Comparison of ENCODE assay signal across 20 cellular contexts in the genomic region with DNA sequence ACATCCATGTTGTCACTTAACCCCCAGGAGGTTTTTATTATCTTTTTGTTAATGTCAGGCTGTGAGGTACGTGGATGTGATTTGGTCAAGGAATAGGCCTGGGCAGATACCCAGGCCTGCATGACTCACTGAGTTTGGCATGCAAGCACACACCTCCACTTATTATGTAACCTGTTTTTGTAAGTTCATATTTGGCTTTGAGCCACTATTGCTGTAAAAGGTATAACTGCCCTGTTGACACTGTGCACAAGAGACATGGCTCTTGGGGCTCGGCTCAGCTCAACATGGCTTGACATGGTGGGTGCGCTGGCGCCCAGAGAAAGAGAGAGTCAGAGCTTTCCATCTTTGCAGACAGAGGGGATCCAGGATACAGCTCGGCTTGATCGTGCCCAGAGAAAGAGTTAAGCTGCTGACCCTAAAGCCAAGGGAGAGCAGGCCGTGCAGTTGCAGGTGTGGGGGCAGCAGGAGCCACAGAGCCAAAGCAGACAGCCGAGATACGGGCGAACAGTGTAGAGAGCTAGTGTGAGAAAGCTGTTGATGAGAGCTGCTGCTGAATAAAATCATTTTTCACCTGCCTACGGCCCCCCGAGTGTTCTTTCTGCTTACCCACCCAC.
A peak's percentile ranks its signal among the peaks of the same experiment; 100 is the strongest.
DNase-seq lines count a peak whose midpoint lies in the region; ATAC-seq and TF ChIP-seq lines count a peak whose summit lies in the region.
"Had no signal": no experiment of that assay in that cellular context is flagged by ENCODE, and none has a peak within 500 bp of the region (broad histone marks: within the 10 kb centered on the region; RNA-seq: fewer than 3 reads in every experiment).

No MANE protein-coding gene starts in this region.

- in situ Hi-C loops in transverse colon (cut with MboI; ENCODE audit: low pct_ligation_motif_present in 1 of 4, low pct_unique_long_range_greater_than_20kb in 1 of 4, low sequenced_read_pairs in 3 of 4), result no loop called here

- CTCF ChIA-PET in MCF 10A (lab: Yijun Ruan, JAX), result interaction anchor here (1.1 to 2.8 kb wide), 2 partner anchors 11 to 17 kb away, joined by 4 to 12 read pairs; no protein-coding TSS in a partner anchor

- H3K27me3 Mint-ChIP-seq in MCF 10A (ENCODE audit: insufficient read depth, unreplicated experiment), result peaks cover 6% of the 10 kb centered on the region
- no peaks in the 10 kb centered on the region for H3K27me3 Mint-ChIP-seq in effector memory CD8-positive, alpha-beta T cell
- H3K27me3 Mint-ChIP-seq: activated naive CD8-positive, alpha-beta T cell had no signal

- BruUV-seq in MCF 10A (replicated peaks; lab: Mats Ljungman, UMichigan), result no TSS peak

- peak; percentile 15 for DNase-seq in DMS153 (lab: John Stamatoyannopoulos, UW)
- DNase-seq in DMS153 treated with DMSO at 0.1 percent for 48 hours (lab: John Stamatoyannopoulos, UW; ENCODE audit: unreplicated experiment), result no peak
- DNase-seq in MCF 10A (ENCODE audit: unreplicated experiment), result peak; percentile 83
- no peak for DNase-seq in left lobe of liver (ENCODE audit: low spot score)
- peak; percentile 30 for DNase-seq in transverse colon
- no peak for DNase-seq in CD1c-positive myeloid dendritic cell (ENCODE audit: extremely low spot score)
- no peak for DNase-seq in effector memory CD8-positive, alpha-beta T cell
- no peak for DNase-seq in sigmoid colon
- DNase-seq: activated CD4-positive, alpha-beta T cell treated with anti-CD3 and anti-CD28 coated beads for 48 hours; central memory CD4-positive, alpha-beta T cell; GM23248; mesendoderm; MM.1S; NCI-H2029 treated with DMSO at 0.1 percent for 48 hours; NK-92 treated with Interleukin-12 subunit alpha and Interleukin-12 subunit beta, amount 100 ng/mL, for 24 hours; stimulated activated CD4-positive, alpha-beta T cell treated with anti-CD3 and anti-CD28 coated beads, Interleukin-4, amount 100 ng/mL, for 1 hour; T-helper 9 cell had no signal

- H3K27me3 ChIP-seq in transverse colon, result no peaks in the 10 kb centered on the region
- H3K27me3 ChIP-seq in sigmoid colon, result no peaks in the 10 kb centered on the region

- peak; percentile 36 for ATAC-seq in left lobe of liver
- no peak for ATAC-seq in effector memory CD8-positive, alpha-beta T cell (replicated peaks)

- no peaks in the 10 kb centered on the region for H3K36me3 Mint-ChIP-seq in MCF 10A (ENCODE audit: insufficient read depth, unreplicated experiment)
- H3K36me3 Mint-ChIP-seq in effector memory CD8-positive, alpha-beta T cell (ENCODE audit: insufficient read depth), result no peaks in the 10 kb centered on the region
- H3K36me3 Mint-ChIP-seq: activated naive CD8-positive, alpha-beta T cell; CD14-positive monocyte had no signal

- POLR2A ChIA-PET in MCF 10A (lab: Yijun Ruan, JAX), result interaction anchor here (0.6 to 2.0 kb wide), 4 partner anchors 11 to 172 kb away, joined by 3 to 6 read pairs (median 4); no protein-coding TSS in a partner anchor

- H3K9me3 Mint-ChIP-seq in MCF 10A (ENCODE audit: unreplicated experiment), result no peaks in the 10 kb centered on the region
- peaks cover 2 to 8% of the 10 kb centered on the region in 2 donors for H3K9me3 Mint-ChIP-seq in effector memory CD8-positive, alpha-beta T cell

- 0 to 78% methylated on average over 1 to 12 of the region's 12 CpGs for WGBS in transverse colon (ENCODE audit: low coverage in 1 of 2), 2 donors
- 80 to 84% methylated on average over 12 of the region's 12 CpGs for WGBS in sigmoid colon, 2 donors

- H3K4me1 Mint-ChIP-seq in MCF 10A (ENCODE audit: insufficient read depth, unreplicated experiment), result no peaks in the 10 kb centered on the region
- peaks cover 0 to 2% of the 10 kb centered on the region in 2 donors for H3K4me1 Mint-ChIP-seq in effector memory CD8-positive, alpha-beta T cell (ENCODE audit: low read depth in 2 of 2)
- H3K4me1 Mint-ChIP-seq: CD14-positive monocyte had no signal

- H3K4me3 ChIP-seq in transverse colon (no peak overlapping the region), sigmoid colon (no peak overlapping the region)
- H3K4me3 ChIP-seq: GM23248 had no signal

- TF ChIP-seq EP300 in transverse colon (IDR thresholded peaks at IDR 0.05; ENCODE audit: low read depth) (no peak), sigmoid colon (IDR thresholded peaks at IDR 0.05) (no peak)

- H3K9me3 ChIP-seq in transverse colon (no peaks in the 10 kb centered on the region), sigmoid colon (no peaks in the 10 kb centered on the region)

- TF ChIP-seq CTCF in MCF 10A (IDR thresholded peaks at IDR 0.05; ENCODE audit: unreplicated experiment) (no peak), transverse colon (IDR thresholded peaks at IDR 0.05) (no peak), sigmoid colon (IDR thresholded peaks at IDR 0.05) (no peak)

- no peaks in the 10 kb centered on the region for H3K4me1 ChIP-seq in transverse colon
- H3K4me1 ChIP-seq in sigmoid colon, result peaks cover 0 to 16% (median 6%) of the 10 kb centered on the region in 4 donors

- H3K4me3 Mint-ChIP-seq in MCF 10A (ENCODE audit: unreplicated experiment), result no peak overlapping the region
- H3K4me3 Mint-ChIP-seq in effector memory CD8-positive, alpha-beta T cell, result no peak overlapping the region
- H3K4me3 Mint-ChIP-seq: activated naive CD8-positive, alpha-beta T cell; CD14-positive monocyte had no signal

- TF ChIP-seq POLR2A in transverse colon (IDR thresholded peaks at IDR 0.05) (no peak), sigmoid colon (IDR thresholded peaks at IDR 0.05) (no peak)

- H3K36me3 ChIP-seq in transverse colon (no peaks in the 10 kb centered on the region), sigmoid colon (no peaks in the 10 kb centered on the region)

- H3K27ac ChIP-seq in transverse colon (no peak overlapping the region), sigmoid colon (no peak overlapping the region)
- H3K27ac ChIP-seq: 22Rv1, GM23248 had no signal

- no peak overlapping the region for H3K27ac Mint-ChIP-seq in MCF 10A (ENCODE audit: low read depth, unreplicated experiment)
- no peak overlapping the region for H3K27ac Mint-ChIP-seq in effector memory CD8-positive, alpha-beta T cell
- H3K27ac Mint-ChIP-seq: activated naive CD8-positive, alpha-beta T cell; CD14-positive monocyte had no signal

- intact Hi-C loops in MCF 10A (cut with micrococcal nuclease), result no loop called here
- intact Hi-C loops in transverse colon (cut with DNase I; ENCODE audit: low total_unique reads), result no loop called here
- intact Hi-C loops in sigmoid colon (cut with DNase I), result no loop called here

Comparison
In these comparisons a context has a peak if more than half of its experiments do, and no peak if none do; other contexts are left out.
1. DNase-seq: peak in DMS153 (single experiment), MCF 10A (single experiment) and transverse colon (single experiment); none in DMS153 treated with DMSO at 0.1 percent for 48 hours (single experiment), left lobe of liver (single experiment), CD1c-positive myeloid dendritic cell (single experiment), effector memory CD8-positive, alpha-beta T cell (0 of 3) and sigmoid colon (single experiment).